Comparison of ENCODE assay signal across 1 cellular context in genomic region chr12:93467351-93468007, GRCh38.
TF ChIP-seq lines count a peak whose summit lies in the region.

Gene MRPL42 (plus strand): TSS chr12:93467514. CDS start chr12:93469286, 1,772 bp downstream.

TF ChIP-seq in GM23338, 12 proteins besides CTCF, POLR2A, EP300 and RAD21 (continued from another document):
- TF ChIP-seq ETS1 (IDR thresholded peaks at IDR 0.05) = peak; percentile 90
- TF ChIP-seq REST (IDR thresholded peaks at IDR 0.05; ENCODE audit: unreplicated experiment) = no peak
- TF ChIP-seq POLR2AphosphoS5 (IDR thresholded peaks at IDR 0.05; ENCODE audit: low read depth) = peak; percentile 82
